Comparison of ENCODE assay signal across 7 cellular contexts in the genomic region with DNA sequence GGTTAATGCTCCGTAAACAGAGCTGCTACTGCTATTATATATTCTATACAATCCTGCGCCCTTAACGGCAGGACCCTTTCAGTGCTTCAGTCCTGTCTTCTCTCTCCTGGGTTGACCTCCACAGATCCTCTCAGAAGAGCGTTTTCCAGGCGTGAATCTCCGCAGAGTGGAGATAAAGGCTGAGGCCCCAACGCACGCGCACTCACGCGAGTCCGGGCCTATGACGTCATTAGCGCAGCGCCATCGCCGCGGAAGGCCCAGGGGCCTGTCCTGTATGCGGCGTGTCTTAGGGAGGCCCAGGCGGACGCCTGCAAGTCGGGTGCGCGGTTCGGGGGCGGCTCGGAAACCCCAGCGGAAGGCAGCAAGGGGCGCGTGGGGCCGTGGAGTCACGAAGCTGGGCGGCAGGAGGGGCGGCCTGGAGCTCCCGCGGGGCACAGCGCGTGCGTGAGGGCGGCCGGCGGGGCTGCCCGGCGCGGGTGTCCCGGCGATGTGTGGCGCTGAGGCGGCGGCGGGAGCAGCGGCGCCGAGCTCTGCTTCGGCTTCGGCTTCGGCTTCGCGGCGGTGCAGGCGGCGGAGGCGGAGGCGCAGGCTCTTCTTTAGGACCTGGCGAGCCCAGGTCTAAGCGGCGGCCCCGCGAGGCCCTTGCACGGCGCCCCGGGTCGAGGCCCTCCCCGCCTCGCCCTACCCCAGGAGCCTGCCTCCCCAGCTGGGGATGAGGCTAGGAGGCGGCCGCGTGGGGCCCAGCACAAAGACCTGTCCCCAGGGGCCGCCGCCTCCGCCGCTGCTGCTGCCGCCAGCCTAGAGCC.
DNase-seq lines count a peak whose midpoint lies in the region; ATAC-seq lines count a peak whose summit lies in the region.

A gene with protein sequence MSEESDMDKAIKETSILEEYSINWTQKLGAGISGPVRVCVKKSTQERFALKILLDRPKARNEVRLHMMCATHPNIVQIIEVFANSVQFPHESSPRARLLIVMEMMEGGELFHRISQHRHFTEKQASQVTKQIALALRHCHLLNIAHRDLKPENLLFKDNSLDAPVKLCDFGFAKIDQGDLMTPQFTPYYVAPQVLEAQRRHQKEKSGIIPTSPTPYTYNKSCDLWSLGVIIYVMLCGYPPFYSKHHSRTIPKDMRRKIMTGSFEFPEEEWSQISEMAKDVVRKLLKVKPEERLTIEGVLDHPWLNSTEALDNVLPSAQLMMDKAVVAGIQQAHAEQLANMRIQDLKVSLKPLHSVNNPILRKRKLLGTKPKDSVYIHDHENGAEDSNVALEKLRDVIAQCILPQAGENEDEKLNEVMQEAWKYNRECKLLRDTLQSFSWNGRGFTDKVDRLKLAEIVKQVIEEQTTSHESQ (plus strand): TSS at position 479 of the 806 bp plus-strand sequence. CDS start 506 bp downstream, outside the sequence.

- ATAC-seq in GM18517 (IDR thresholded peaks at IDR 0.05; ENCODE audit: unreplicated experiment) = peak; percentile 72
- ATAC-seq in HG03039 (IDR thresholded peaks at IDR 0.05; ENCODE audit: unreplicated experiment) = peak; percentile 66

- DNase-seq in NCI-H2081 treated with DMSO at 0.1 percent for 48 hours (lab: John Stamatoyannopoulos, UW) (peak; percentile 80), T1000 (lab: John Stamatoyannopoulos, UW) (peak; percentile 87), astrocyte of the hippocampus (ENCODE audit: low read depth, low spot score) (peak; percentile 98), hippocampal formation (lab: John Stamatoyannopoulos, UW) (peak; percentile 69 to 91), retina (peak; percentile 99)

Comparison
In these comparisons a context has a peak if more than half of its experiments do, and no peak if none do; other contexts are left out.
1. Peak in every context shown above with its lines: DNase-seq and ATAC-seq.